20 cellular contexts compared by ENCODE assay signal in genomic region chr2:24819442-24820174, GRCh38. TPM values are rescaled to one million over a fixed set of nuclear protein-coding genes. Genes with fewer than 3 reads are reported as not detected.
DNase-seq lines count a peak whose midpoint lies in the region; ATAC-seq, FAIRE-seq and TF ChIP-seq lines count a peak whose summit lies in the region.
"Had no signal": no experiment of that assay in that cellular context is flagged by ENCODE, and none has a peak within 500 bp of the region (broad histone marks: within the 10 kb centered on the region; RNA-seq: fewer than 3 reads in every experiment).

No MANE protein-coding gene starts in this region.

- H3K36me3 Mint-ChIP-seq in activated naive CD8-positive, alpha-beta T cell treated with anti-CD3 and anti-CD28 coated beads for 36 hours, result peaks cover 35% of the 10 kb centered on the region
- peaks cover 66% of the 10 kb centered on the region for H3K36me3 Mint-ChIP-seq in activated naive CD8-positive, alpha-beta T cell treated with anti-CD3 and anti-CD28 coated beads, Interleukin-2, amount 50 U/mL, for 24 hours (ENCODE audit: low read depth)
- H3K36me3 Mint-ChIP-seq in activated CD8-positive, alpha-beta memory T cell treated with anti-CD3 and anti-CD28 coated beads, Interleukin-2, amount 10 ng/mL, durations not matched to agents 7 days and 5 days, result peaks cover 68% of the 10 kb centered on the region
- peaks cover 67% of the 10 kb centered on the region for H3K36me3 Mint-ChIP-seq in activated CD4-positive, alpha-beta T cell treated with anti-CD3 and anti-CD28 coated beads for 36 hours (ENCODE audit: low read depth)

- no peaks in the 10 kb centered on the region for H3K27me3 ChIP-seq in testis
- H3K27me3 ChIP-seq: gastroesophageal sphincter, MG63 had no signal

- H3K27me3 Mint-ChIP-seq in activated naive CD8-positive, alpha-beta T cell treated with anti-CD3 and anti-CD28 coated beads for 36 hours, result no peaks in the 10 kb centered on the region
- H3K27me3 Mint-ChIP-seq in activated naive CD8-positive, alpha-beta T cell treated with anti-CD3 and anti-CD28 coated beads, Interleukin-2, amount 50 U/mL, for 24 hours, result no peaks in the 10 kb centered on the region
- H3K27me3 Mint-ChIP-seq in activated CD8-positive, alpha-beta memory T cell treated with anti-CD3 and anti-CD28 coated beads, Interleukin-2, amount 10 ng/mL, durations not matched to agents 7 days and 5 days, result no peaks in the 10 kb centered on the region
- H3K27me3 Mint-ChIP-seq in activated CD4-positive, alpha-beta T cell treated with anti-CD3 and anti-CD28 coated beads for 36 hours, result no peaks in the 10 kb centered on the region
- H3K27me3 Mint-ChIP-seq: dendritic cell treated with granulocyte-macrophage colony-stimulating factor and Interleukin-4, amounts not matched to agents 40 ng/mL and 50 ng/mL, for 4 days; naive thymus-derived CD8-positive, alpha-beta T cell had no signal

- CTCF ChIA-PET in activated CD8-positive, alpha-beta memory T cell treated with anti-CD3 and anti-CD28 coated beads, Interleukin-2, amount 10 ng/mL, durations not matched to agents 7 days and 5 days (lab: Charles Lee), result interaction anchor here (0.6 to 1.3 kb wide), 4 partner anchors 8 to 44 kb away, joined by 4 to 7 read pairs (median 4); partner anchors contain the start of genes CENPO and PTRHD1
- CTCF ChIA-PET in activated CD4-positive, alpha-beta T cell treated with anti-CD3 and anti-CD28 coated beads for 36 hours (lab: Charles Lee), result interaction anchor here (0.5 to 2.1 kb wide), 5 partner anchors 8 to 410 kb away, joined by 3 to 13 read pairs (median 3); no protein-coding TSS in a partner anchor

- TF ChIP-seq POLR2A in testis (IDR thresholded peaks at IDR 0.05), result no peak

- H3K4me3 Mint-ChIP-seq in activated naive CD8-positive, alpha-beta T cell treated with anti-CD3 and anti-CD28 coated beads for 36 hours, result no peak overlapping the region
- H3K4me3 Mint-ChIP-seq in activated naive CD8-positive, alpha-beta T cell treated with anti-CD3 and anti-CD28 coated beads, Interleukin-2, amount 50 U/mL, for 24 hours, result no peak overlapping the region
- no peak overlapping the region for H3K4me3 Mint-ChIP-seq in activated CD8-positive, alpha-beta memory T cell treated with anti-CD3 and anti-CD28 coated beads, Interleukin-2, amount 10 ng/mL, durations not matched to agents 7 days and 5 days
- H3K4me3 Mint-ChIP-seq in activated CD4-positive, alpha-beta T cell treated with anti-CD3 and anti-CD28 coated beads for 36 hours, result no peak overlapping the region
- H3K4me3 Mint-ChIP-seq: CD8-positive, alpha-beta memory T cell; dendritic cell treated with granulocyte-macrophage colony-stimulating factor and Interleukin-4, amounts not matched to agents 40 ng/mL and 50 ng/mL, for 4 days; naive thymus-derived CD8-positive, alpha-beta T cell had no signal

- peaks cover 2% of the 10 kb centered on the region for H3K4me1 Mint-ChIP-seq in activated naive CD8-positive, alpha-beta T cell treated with anti-CD3 and anti-CD28 coated beads for 36 hours
- peaks cover 2% of the 10 kb centered on the region for H3K4me1 Mint-ChIP-seq in activated naive CD8-positive, alpha-beta T cell treated with anti-CD3 and anti-CD28 coated beads, Interleukin-2, amount 50 U/mL, for 24 hours
- H3K4me1 Mint-ChIP-seq in activated CD8-positive, alpha-beta memory T cell treated with anti-CD3 and anti-CD28 coated beads, Interleukin-2, amount 10 ng/mL, durations not matched to agents 7 days and 5 days, result peaks cover 8% of the 10 kb centered on the region
- no peaks in the 10 kb centered on the region for H3K4me1 Mint-ChIP-seq in activated CD4-positive, alpha-beta T cell treated with anti-CD3 and anti-CD28 coated beads for 36 hours
- H3K4me1 Mint-ChIP-seq: naive thymus-derived CD8-positive, alpha-beta T cell had no signal

- no peak for DNase-seq in activated naive CD8-positive, alpha-beta T cell treated with anti-CD3 and anti-CD28 coated beads for 36 hours
- no peak for DNase-seq in activated naive CD8-positive, alpha-beta T cell treated with anti-CD3 and anti-CD28 coated beads, Interleukin-2, amount 50 U/mL, for 24 hours
- DNase-seq in activated CD8-positive, alpha-beta memory T cell treated with anti-CD3 and anti-CD28 coated beads, Interleukin-2, amount 10 ng/mL, durations not matched to agents 7 days and 5 days, result peak; percentile 29
- DNase-seq in kidney (peak; percentile 56), testis (peak; percentile 10), glomerular visceral epithelial cell (ENCODE audit: extremely low spot score) (no peak)
- DNase-seq in NK-92 treated with Interleukin-12 subunit alpha and Interleukin-12 subunit beta, amount 100 ng/mL, for 24 hours (lab: John Stamatoyannopoulos, UW), result no peak
- DNase-seq in activated CD4-positive, alpha-beta T cell treated with anti-CD3 and anti-CD28 coated beads for 36 hours, result no peak
- DNase-seq: activated naive CD4-positive, alpha-beta T cell; CD8-positive, alpha-beta memory T cell; lower lobe of right lung; MG63; NCI-H187; NCI-H510A treated with DMSO at 0.1 percent for 48 hours; Right ventricle myocardium superior; stimulated activated naive CD4-positive, alpha-beta T cell treated with Interleukin-2 at 50 U/mL for 16 hours had no signal

- H3K27ac Mint-ChIP-seq in activated naive CD8-positive, alpha-beta T cell treated with anti-CD3 and anti-CD28 coated beads for 36 hours, result peak overlapping the region; percentile 16
- H3K27ac Mint-ChIP-seq in activated naive CD8-positive, alpha-beta T cell treated with anti-CD3 and anti-CD28 coated beads, Interleukin-2, amount 50 U/mL, for 24 hours, result no peak overlapping the region
- no peak overlapping the region for H3K27ac Mint-ChIP-seq in activated CD8-positive, alpha-beta memory T cell treated with anti-CD3 and anti-CD28 coated beads, Interleukin-2, amount 10 ng/mL, durations not matched to agents 7 days and 5 days
- H3K27ac Mint-ChIP-seq in activated CD4-positive, alpha-beta T cell treated with anti-CD3 and anti-CD28 coated beads for 36 hours, result no peak overlapping the region

- H3K36me3 ChIP-seq in kidney (ENCODE audit: control insufficient read depth in 1 of 2, insufficient read depth in 2 of 2, low read length in 2 of 2), result peaks cover 6 to 21% of the 10 kb centered on the region in 2 donors
- H3K36me3 ChIP-seq in testis (ENCODE audit: low read depth, missing control alignments), result no peaks in the 10 kb centered on the region

- H3K9me3 ChIP-seq in kidney (ENCODE audit: control insufficient read depth in 1 of 2, low read length in 2 of 2), result no peaks in the 10 kb centered on the region
- no peaks in the 10 kb centered on the region for H3K9me3 ChIP-seq in testis
- H3K9me3 ChIP-seq: gastroesophageal sphincter, lower lobe of right lung, MG63 had no signal

- H3K9ac ChIP-seq in kidney (ENCODE audit: low read length in 2 of 2), result no peak overlapping the region

- POLR2A ChIA-PET in activated CD4-positive, alpha-beta T cell treated with anti-CD3 and anti-CD28 coated beads for 36 hours (lab: Charles Lee), result no interaction called here

- H3K4me1 ChIP-seq in kidney (ENCODE audit: control insufficient read depth in 1 of 2, insufficient read depth in 1 of 2, low read depth in 1 of 2, low read length in 2 of 2), result no peaks in the 10 kb centered on the region
- H3K4me1 ChIP-seq in testis, result peaks cover 4% of the 10 kb centered on the region
- H3K4me1 ChIP-seq: gastroesophageal sphincter, lower lobe of right lung had no signal

- TF ChIP-seq CTCF in kidney (IDR thresholded peaks at IDR 0.05; ENCODE audit: borderline replicate concordance, extremely low read depth, insufficient read depth) (no peak), testis (IDR thresholded peaks at IDR 0.05) (no peak)

- FAIRE-seq in kidney (lab: Jason Lieb, UNC), result no peak

- no peak for ATAC-seq in activated naive CD8-positive, alpha-beta T cell treated with anti-CD3 and anti-CD28 coated beads, Interleukin-2, amount 50 U/mL, for 24 hours
- ATAC-seq in activated CD8-positive, alpha-beta memory T cell treated with anti-CD3 and anti-CD28 coated beads, Interleukin-2, amount 10 ng/mL, durations not matched to agents 7 days and 5 days, result no peak
- ATAC-seq in activated CD4-positive, alpha-beta T cell treated with anti-CD3 and anti-CD28 coated beads for 36 hours, result no peak
- ATAC-seq: gastroesophageal sphincter; lower lobe of right lung; naive thymus-derived CD8-positive, alpha-beta T cell had no signal

- H3K9me3 Mint-ChIP-seq in activated naive CD8-positive, alpha-beta T cell treated with anti-CD3 and anti-CD28 coated beads for 36 hours, result no peaks in the 10 kb centered on the region
- H3K9me3 Mint-ChIP-seq in activated naive CD8-positive, alpha-beta T cell treated with anti-CD3 and anti-CD28 coated beads, Interleukin-2, amount 50 U/mL, for 24 hours, result no peaks in the 10 kb centered on the region
- no peaks in the 10 kb centered on the region for H3K9me3 Mint-ChIP-seq in activated CD8-positive, alpha-beta memory T cell treated with anti-CD3 and anti-CD28 coated beads, Interleukin-2, amount 10 ng/mL, durations not matched to agents 7 days and 5 days (ENCODE audit: low read depth)
- H3K9me3 Mint-ChIP-seq in activated CD4-positive, alpha-beta T cell treated with anti-CD3 and anti-CD28 coated beads for 36 hours (ENCODE audit: low read depth), result no peaks in the 10 kb centered on the region
- H3K9me3 Mint-ChIP-seq: CD8-positive, alpha-beta memory T cell; dendritic cell treated with granulocyte-macrophage colony-stimulating factor and Interleukin-4, amounts not matched to agents 40 ng/mL and 50 ng/mL, for 4 days; naive thymus-derived CD8-positive, alpha-beta T cell had no signal

- WGBS in testis, 2 donors, result 87 to 92% methylated on average over 19 to 20 of the region's 21 CpGs

- intact Hi-C loops in kidney (cut with DNase I) (no loop called here), testis (cut with DNase I; ENCODE audit: low total_unique reads) (no loop called here)
- intact Hi-C loops in activated CD4-positive, alpha-beta T cell treated with anti-CD3 and anti-CD28 coated beads for 36 hours (cut with DNase I, micrococcal nuclease), result no loop called here

- H3K27ac ChIP-seq in kidney (ENCODE audit: low read depth in 2 of 2, low read length in 2 of 2) (no peak overlapping the region), testis (peak overlapping the region in 1 of 2 donors; percentile 39)
- H3K27ac ChIP-seq: gastroesophageal sphincter, lower lobe of right lung, VCaP had no signal

- H3K4me3 ChIP-seq in kidney (ENCODE audit: low read length in 2 of 2) (no peak overlapping the region), testis (no peak overlapping the region)
- H3K4me3 ChIP-seq: gastroesophageal sphincter, lower lobe of right lung, MG63 had no signal

RNA-seq across cellular contexts. Expression of gene CENPO, which starts 26.4 kb away (rescaled TPM):
- total RNA-seq in activated naive CD8-positive, alpha-beta T cell treated with anti-CD3 and anti-CD28 coated beads for 36 hours, result 10 to 100 TPM; 48.0 to 52.2 TPM
- total RNA-seq in activated CD8-positive, alpha-beta memory T cell treated with anti-CD3 and anti-CD28 coated beads, Interleukin-2, amount 10 ng/mL, durations not matched to agents 7 days and 5 days, result 10 to 100 TPM; 55.4 to 57.4 TPM
- total RNA-seq in kidney (5.7 TPM), testis (10 to 100 TPM; 27.1 to 32.8 TPM)
- polyA plus RNA-seq in kidney (ENCODE audit: insufficient read depth, low read depth, low replicate concordance) (1.5 TPM), testis (ENCODE audit: insufficient read depth, low read depth, low replicate concordance) (41.2 TPM)
- total RNA-seq in activated CD4-positive, alpha-beta T cell treated with anti-CD3 and anti-CD28 coated beads for 36 hours, result 10 to 100 TPM; 42.4 to 42.7 TPM

RNA-seq across cellular contexts. Expression of gene PTRHD1, which starts 26.4 kb away (rescaled TPM):
- 10 to 100 TPM; 23.8 to 27.5 TPM for total RNA-seq in activated naive CD8-positive, alpha-beta T cell treated with anti-CD3 and anti-CD28 coated beads for 36 hours
- total RNA-seq in activated CD8-positive, alpha-beta memory T cell treated with anti-CD3 and anti-CD28 coated beads, Interleukin-2, amount 10 ng/mL, durations not matched to agents 7 days and 5 days, result 10 to 100 TPM; 17.9 to 29.3 TPM
- 21.7 TPM for total RNA-seq in kidney
- polyA plus RNA-seq in kidney (ENCODE audit: insufficient read depth, low read depth, low replicate concordance), result 56.4 TPM
- 10 to 100 TPM; 60.4 to 61.3 TPM for total RNA-seq in testis
- polyA plus RNA-seq in testis (ENCODE audit: insufficient read depth, low read depth, low replicate concordance), result 122 TPM
- 10 to 100 TPM; 22.3 to 26.5 TPM for total RNA-seq in activated CD4-positive, alpha-beta T cell treated with anti-CD3 and anti-CD28 coated beads for 36 hours

Comparison
In these comparisons a context has a peak if more than half of its experiments do, and no peak if none do; other contexts are left out.
1. DNase-seq: peak in activated CD8-positive, alpha-beta memory T cell treated with anti-CD3 and anti-CD28 coated beads, Interleukin-2, amount 10 ng/mL, durations not matched to agents 7 days and 5 days (single experiment), kidney (single experiment) and testis (single experiment); none in activated naive CD8-positive, alpha-beta T cell treated with anti-CD3 and anti-CD28 coated beads for 36 hours (single experiment), activated naive CD8-positive, alpha-beta T cell treated with anti-CD3 and anti-CD28 coated beads, Interleukin-2, amount 50 U/mL, for 24 hours (single experiment), glomerular visceral epithelial cell (single experiment), NK-92 treated with Interleukin-12 subunit alpha and Interleukin-12 subunit beta, amount 100 ng/mL, for 24 hours (single experiment) and activated CD4-positive, alpha-beta T cell treated with anti-CD3 and anti-CD28 coated beads for 36 hours (single experiment).